Comparison of ENCODE assay signal across 22 cellular contexts in the genomic region with DNA sequence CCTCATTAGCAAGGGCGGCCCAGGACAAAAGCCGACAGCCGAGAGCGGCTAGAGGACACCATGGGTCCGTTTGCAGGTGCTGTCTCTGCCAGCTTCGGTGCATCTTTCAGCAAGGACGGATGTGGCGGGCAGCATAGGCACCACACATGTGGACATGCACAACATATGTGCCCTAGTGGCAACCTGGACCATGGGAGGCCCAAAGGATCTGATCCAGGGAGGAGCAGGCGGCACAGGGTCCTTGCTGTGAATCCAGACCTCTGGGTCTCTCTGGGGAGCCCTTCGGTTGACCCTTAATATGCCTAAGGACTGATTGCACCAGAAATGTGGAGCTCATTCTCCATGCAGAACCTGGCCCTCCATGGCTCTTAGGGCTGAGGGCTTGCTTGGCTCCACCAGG.
"Had no signal": no experiment of that assay in that cellular context is flagged by ENCODE, and none has a peak within 500 bp of the region (broad histone marks: within the 10 kb centered on the region; RNA-seq: fewer than 3 reads in every experiment).

No MANE protein-coding gene starts in this region.

- H2AFZ ChIP-seq: hepatocyte had no signal

- DNase-seq: dermis blood vessel endothelial cell; dorsolateral prefrontal cortex; effector CD4-positive, alpha-beta T cell; effector memory CD4-positive, alpha-beta T cell; foreskin keratinocyte; heart left ventricle; hypothalamus; left cardiac atrium; left ventricle myocardium superior; lower lobe of right lung; mesendoderm; midbrain had no signal

- H3K27me3 ChIP-seq: esophagus muscularis mucosa, foreskin keratinocyte, gastroesophageal sphincter, hepatocyte had no signal

- H3K27ac ChIP-seq: coronary artery, dorsolateral prefrontal cortex, esophagus muscularis mucosa, foreskin keratinocyte, gastroesophageal sphincter, heart left ventricle, hepatocyte, left lung, lower lobe of right lung had no signal

- H3K36me3 ChIP-seq: esophagus muscularis mucosa, gastroesophageal sphincter, heart left ventricle, left lung, lower lobe of right lung had no signal

- H3K4me2 ChIP-seq: hepatocyte had no signal

- H3K4me1 ChIP-seq: esophagus muscularis mucosa, foreskin keratinocyte, gastroesophageal sphincter, heart left ventricle, left lung, lower lobe of right lung had no signal

- H3K4me3 ChIP-seq: coronary artery, dorsolateral prefrontal cortex, esophagus muscularis mucosa, gastroesophageal sphincter, heart left ventricle, hepatocyte, left lung, lower lobe of right lung had no signal

- FAIRE-seq: colon, endothelial cell of umbilical vein, frontal cortex, islet of Langerhans, keratinocyte had no signal

- ATAC-seq: foreskin keratinocyte, gastroesophageal sphincter, heart left ventricle, left cardiac atrium, left lung, left ventricle myocardium superior, lower lobe of right lung had no signal

- H3K79me2 ChIP-seq: hepatocyte had no signal
